Comparison of ENCODE assay signal across 8 cellular contexts in the genomic region with DNA sequence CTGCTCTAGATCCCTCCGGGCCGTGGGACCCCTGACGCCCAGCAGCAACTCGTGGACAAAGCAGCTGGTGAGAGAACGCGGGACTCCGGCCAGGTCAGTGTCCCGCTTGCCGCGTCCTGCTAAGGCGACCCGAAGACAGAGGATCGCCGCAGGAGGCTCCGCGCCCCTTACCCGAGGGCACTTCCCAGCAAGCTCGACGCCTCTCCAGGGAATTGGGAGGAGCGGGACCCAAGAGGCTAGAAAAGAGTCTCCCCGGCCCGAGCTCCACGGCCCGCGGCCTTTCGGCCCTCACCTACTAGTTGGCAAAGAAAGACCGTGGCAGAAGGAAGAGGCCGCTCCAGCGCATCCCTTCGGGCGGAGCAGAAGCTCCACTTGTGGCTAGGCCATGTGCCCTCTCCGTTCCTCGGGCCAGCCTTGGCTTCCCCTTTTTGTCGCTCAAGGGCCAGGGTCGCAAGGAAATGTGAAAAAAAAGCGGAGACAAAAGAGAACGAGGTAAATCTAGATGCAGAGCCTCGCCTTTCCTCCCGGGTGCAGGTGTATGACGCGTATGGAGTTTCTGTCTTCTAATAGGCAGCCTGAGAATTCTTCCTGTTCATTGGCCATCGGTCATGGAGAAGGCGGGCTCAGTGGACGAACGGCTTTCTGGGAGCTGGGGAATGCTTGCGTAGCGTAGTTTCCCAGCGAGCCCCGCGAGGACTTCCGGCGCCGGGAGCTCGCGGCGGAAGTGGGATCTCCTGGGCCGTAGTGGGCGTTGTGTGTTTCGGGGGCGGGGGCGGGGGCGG. TPM values are rescaled to one million over a fixed set of nuclear protein-coding genes. Genes with fewer than 3 reads are reported as not detected.
DNase-seq lines count a peak whose midpoint lies in the region; ATAC-seq and TF ChIP-seq lines count a peak whose summit lies in the region.

A gene with protein sequence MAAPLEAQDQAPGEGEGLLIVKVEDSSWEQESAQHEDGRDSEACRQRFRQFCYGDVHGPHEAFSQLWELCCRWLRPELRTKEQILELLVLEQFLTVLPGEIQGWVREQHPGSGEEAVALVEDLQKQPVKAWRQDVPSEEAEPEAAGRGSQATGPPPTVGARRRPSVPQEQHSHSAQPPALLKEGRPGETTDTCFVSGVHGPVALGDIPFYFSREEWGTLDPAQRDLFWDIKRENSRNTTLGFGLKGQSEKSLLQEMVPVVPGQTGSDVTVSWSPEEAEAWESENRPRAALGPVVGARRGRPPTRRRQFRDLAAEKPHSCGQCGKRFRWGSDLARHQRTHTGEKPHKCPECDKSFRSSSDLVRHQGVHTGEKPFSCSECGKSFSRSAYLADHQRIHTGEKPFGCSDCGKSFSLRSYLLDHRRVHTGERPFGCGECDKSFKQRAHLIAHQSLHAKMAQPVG (plus strand): TSS at position 692 of the 782 bp plus-strand sequence. CDS start 2,252 bp downstream, outside the sequence.

- H3K27ac ChIP-seq in prostate gland (peak within 1 kb of the TSS; percentile 79 to 93), urinary bladder (ENCODE audit: low read depth) (peak within 1 kb of the TSS; percentile 93)

- ATAC-seq in HG02885 (IDR thresholded peaks at IDR 0.05; ENCODE audit: poor library complexity, unreplicated experiment) (peak; percentile 85), left ventricle myocardium superior (peak; percentile 96)

- H3K36me3 Mint-ChIP-seq in T-helper 1 cell treated with Interleukin-12 subunit alpha and Interleukin-12 subunit beta and Interleukin-4 antibody, amounts not matched to agents 30 μg/mL and 1 μg/mL, for 36 hours (ENCODE audit: low read depth) = peaks cover 11% of the 10 kb centered on the region

- H3K27me3 ChIP-seq in prostate gland (replicated peaks; ENCODE audit: insufficient read depth) = no peaks in the 10 kb centered on the region

- no peaks in the 10 kb centered on the region for H3K4me1 ChIP-seq in prostate gland (replicated peaks)
- no peaks in the 10 kb centered on the region for H3K4me1 ChIP-seq in urinary bladder (ENCODE audit: insufficient read depth)

- under 1% methylated on average over 62 of the region's 62 CpGs for WGBS in prostate gland
- WGBS in urinary bladder = under 1% methylated on average over 62 of the region's 62 CpGs

- H3K27me3 Mint-ChIP-seq in T-helper 1 cell treated with Interleukin-12 subunit alpha and Interleukin-12 subunit beta and Interleukin-4 antibody, amounts not matched to agents 30 μg/mL and 1 μg/mL, for 36 hours (ENCODE audit: low read depth) = no peaks in the 10 kb centered on the region

- intact Hi-C loops in left ventricle myocardium superior (cut with micrococcal nuclease) (no loop called here), prostate gland (cut with DNase I) (no loop called here)

- TF ChIP-seq CTCF in prostate gland (IDR thresholded peaks at IDR 0.05) = peak in 1 of 4 experiments; percentile 35

- H3K4me1 Mint-ChIP-seq in T-helper 1 cell treated with Interleukin-12 subunit alpha and Interleukin-12 subunit beta and Interleukin-4 antibody, amounts not matched to agents 30 μg/mL and 1 μg/mL, for 36 hours (ENCODE audit: low read depth) = peaks cover 28% of the 10 kb centered on the region

- peak within 1 kb of the TSS; percentile 94 for H3K4me3 Mint-ChIP-seq in T-helper 1 cell treated with Interleukin-12 subunit alpha and Interleukin-12 subunit beta and Interleukin-4 antibody, amounts not matched to agents 30 μg/mL and 1 μg/mL, for 36 hours

- H3K4me3 ChIP-seq in prostate gland (peak within 1 kb of the TSS; percentile 58 to 85), urinary bladder (ENCODE audit: low read depth, low read length) (peak within 1 kb of the TSS; percentile 84)

- no peaks in the 10 kb centered on the region for H3K9me3 Mint-ChIP-seq in T-helper 1 cell treated with Interleukin-12 subunit alpha and Interleukin-12 subunit beta and Interleukin-4 antibody, amounts not matched to agents 30 μg/mL and 1 μg/mL, for 36 hours

- TF ChIP-seq POLR2A in GM15510 (IDR thresholded peaks at IDR 0.05; ENCODE audit: borderline replicate concordance, extremely low read depth, insufficient read length) = peak; percentile 50
- peak; percentile 89 for TF ChIP-seq POLR2A in prostate gland (IDR thresholded peaks at IDR 0.05)

- no peaks in the 10 kb centered on the region for H3K36me3 ChIP-seq in prostate gland
- H3K36me3 ChIP-seq in urinary bladder (ENCODE audit: insufficient read depth) = peaks cover 2% of the 10 kb centered on the region

- DNase-seq in NCI-H1694 treated with DMSO at 0.1 percent for 48 hours (lab: John Stamatoyannopoulos, UW) = peak; percentile 96
- DNase-seq in amygdala (lab: John Stamatoyannopoulos, UW) = peak; percentile 55 to 98 (median 94)
- peak; percentile 95 for DNase-seq in left ventricle myocardium superior
- peak; percentile 95 for DNase-seq in prostate gland (ENCODE audit: low spot score)

- H3K27ac Mint-ChIP-seq in T-helper 1 cell treated with Interleukin-12 subunit alpha and Interleukin-12 subunit beta and Interleukin-4 antibody, amounts not matched to agents 30 μg/mL and 1 μg/mL, for 36 hours = peak within 1 kb of the TSS; percentile 98

- H3K9me3 ChIP-seq in prostate gland = no peaks in the 10 kb centered on the region

RNA-seq across cellular contexts. Expression of the gene that starts here (rescaled TPM):
- total RNA-seq in left ventricle myocardium superior = 7.1 TPM
- total RNA-seq in prostate gland = 10 to 100 TPM; 18.4 to 28.1 TPM
- 4.0 TPM for total RNA-seq in urinary bladder
- 16.0 TPM for polyA plus RNA-seq in urinary bladder

Comparison
In these comparisons a context has a peak if more than half of its experiments do, and no peak if none do; other contexts are left out.
1. Peak in every context shown above with its lines: DNase-seq, ATAC-seq, H3K4me3 ChIP-seq and H3K27ac ChIP-seq.